In genomic region chr12:109358154-109358869, GRCh38 we compare ENCODE assay signal across 10 cellular contexts. TPM values are rescaled to one million over a fixed set of nuclear protein-coding genes. Genes with fewer than 3 reads are reported as not detected.
DNase-seq lines count a peak whose midpoint lies in the region; ATAC-seq, FAIRE-seq and TF ChIP-seq lines count a peak whose summit lies in the region.
"Had no signal": no experiment of that assay in that cellular context is flagged by ENCODE, and none has a peak within 500 bp of the region (broad histone marks: within the 10 kb centered on the region; RNA-seq: fewer than 3 reads in every experiment).

No MANE protein-coding gene starts in this region.

- H3K4me1 Mint-ChIP-seq in glutamatergic neuron (ENCODE audit: low read depth, unreplicated experiment) = no peaks in the 10 kb centered on the region

- intact Hi-C loops in lower leg skin (cut with DNase I; ENCODE audit: low total_unique reads) = no loop called here

- H3K27ac Mint-ChIP-seq in glutamatergic neuron (ENCODE audit: unreplicated experiment) = no peak overlapping the region

- peak; percentile 84 for ATAC-seq in HG03565 (IDR thresholded peaks at IDR 0.05; ENCODE audit: unreplicated experiment)

- WGBS in lower leg skin, 2 donors = 72 to 76% methylated on average over 10 of the region's 10 CpGs

- no peak overlapping the region for H3K4me3 Mint-ChIP-seq in glutamatergic neuron (ENCODE audit: unreplicated experiment)

- no peaks in the 10 kb centered on the region for H3K36me3 Mint-ChIP-seq in glutamatergic neuron (ENCODE audit: unreplicated experiment)

- H3K9me3 Mint-ChIP-seq in glutamatergic neuron (ENCODE audit: unreplicated experiment) = no peaks in the 10 kb centered on the region

- no peak for TF ChIP-seq POLR2A in lower leg skin (IDR thresholded peaks at IDR 0.05)

- TF ChIP-seq CTCF in coronary artery (IDR thresholded peaks at IDR 0.05) (no peak), D721Med (IDR thresholded peaks at IDR 0.05; ENCODE audit: insufficient read depth, missing control alignments) (no peak), glutamatergic neuron (IDR thresholded peaks at IDR 0.05; ENCODE audit: partially characterized antibody, unreplicated experiment) (no peak), lower leg skin (IDR thresholded peaks at IDR 0.05) (no peak)

- no peak overlapping the region for H3K27ac ChIP-seq in coronary artery
- H3K27ac ChIP-seq: colonic mucosa had no signal

- FAIRE-seq in D721Med (lab: Jason Lieb, UNC) = no peak

- H3K4me3 ChIP-seq in coronary artery (peak overlapping the region; percentile 10), lower leg skin (ENCODE audit: low read depth, poor library complexity, severe bottlenecking) (no peak overlapping the region)
- H3K4me3 ChIP-seq: colonic mucosa had no signal

- DNase-seq in AG08395 (ENCODE audit: low spot score) (peak; percentile 2), GM19240 (ENCODE audit: insufficient read length, low spot score) (peak; percentile 2), coronary artery (ENCODE audit: low spot score) (no peak), D721Med (ENCODE audit: insufficient read length, low spot score) (no peak), glutamatergic neuron (no peak), cerebellar cortex (ENCODE audit: low spot score) (no peak), lower leg skin (ENCODE audit: low spot score in 2 of 2) (no peak)
- DNase-seq: colonic mucosa, DMS 273 treated with DMSO at 0.1 percent for 48 hours had no signal

- no peaks in the 10 kb centered on the region for H3K27me3 Mint-ChIP-seq in glutamatergic neuron (ENCODE audit: unreplicated experiment)

RNA-seq across cellular contexts. Expression of gene MYO1H, which starts 10.6 kb away (rescaled TPM):
- total RNA-seq in glutamatergic neuron (ENCODE audit: unreplicated experiment) = 0.27 TPM
- total RNA-seq in lower leg skin = under 1 TPM in 2 of 4 donors, not detected in 2; 0.20 to 0.75 TPM

RNA-seq across cellular contexts. Expression of gene FOXN4, which starts 49.2 kb away (rescaled TPM):
- total RNA-seq in glutamatergic neuron (ENCODE audit: unreplicated experiment) = 0.61 TPM
- under 1 TPM in 2 of 4 donors, not detected in 2; 0.10 to 0.12 TPM for total RNA-seq in lower leg skin
- total RNA-seq: colonic mucosa had no signal

Comparison
In these comparisons a context has a peak if more than half of its experiments do, and no peak if none do; other contexts are left out.
1. DNase-seq: peak in AG08395 (single experiment) and GM19240 (single experiment); none in coronary artery (single experiment), D721Med (single experiment), glutamatergic neuron (single experiment), cerebellar cortex (single experiment) and lower leg skin (0 of 2).